In genomic region chr16:75266738-75267630, GRCh38 we compare ENCODE assay signal across 9 cellular contexts. TPM values are rescaled to one million over a fixed set of nuclear protein-coding genes. Genes with fewer than 3 reads are reported as not detected.
DNase-seq lines count a peak whose midpoint lies in the region; ATAC-seq and TF ChIP-seq lines count a peak whose summit lies in the region.
"Had no signal": no experiment of that assay in that cellular context is flagged by ENCODE, and none has a peak within 500 bp of the region (broad histone marks: within the 10 kb centered on the region; RNA-seq: fewer than 3 reads in every experiment).

No MANE protein-coding gene starts in this region.

- H3K27me3 Mint-ChIP-seq in Calu3 (ENCODE audit: unreplicated experiment) (no peaks in the 10 kb centered on the region), progenitor cell of endocrine pancreas (no peaks in the 10 kb centered on the region)

- H3K79me2 ChIP-seq in OCI-LY3 (ENCODE audit: low read length) (no peaks in the 10 kb centered on the region), fibroblast of lung (ENCODE audit: control insufficient read depth, insufficient read depth, low read length) (peaks cover 37% of the 10 kb centered on the region)

- H3K9ac ChIP-seq in OCI-LY3 (ENCODE audit: low read length) (no peak overlapping the region), fibroblast of lung (ENCODE audit: insufficient read depth, low read length) (no peak overlapping the region)

- TF ChIP-seq CTCF in Calu3 (IDR thresholded peaks at IDR 0.05; ENCODE audit: unreplicated experiment) (no peak), OCI-LY3 (IDR thresholded peaks at IDR 0.05; ENCODE audit: low read depth, low read length) (no peak), fibroblast of lung (conservative IDR thresholded peaks at IDR 0.05 in 1 of 2, IDR thresholded peaks at IDR 0.05 in 1 of 2; ENCODE audit: low read depth in 1 of 2, low read length in 2 of 2) (no peak), progenitor cell of endocrine pancreas (IDR thresholded peaks at IDR 0.05; ENCODE audit: unreplicated experiment) (no peak), GM20000 (IDR thresholded peaks at IDR 0.05; ENCODE audit: extremely low read depth, missing control alignments) (no peak), testis (IDR thresholded peaks at IDR 0.05) (no peak)

- H3K27ac Mint-ChIP-seq in Calu3 (ENCODE audit: unreplicated experiment) (peak overlapping the region; percentile 90), progenitor cell of endocrine pancreas (peak overlapping the region; percentile 95)

- H4K20me1 ChIP-seq in OCI-LY3 (ENCODE audit: insufficient read depth, low read length) (peaks cover 6% of the 10 kb centered on the region; the same call in 1 of the 2 replicates), fibroblast of lung (ENCODE audit: control insufficient read depth, extremely low read depth, insufficient read depth, low read length) (peaks cover 3% of the 10 kb centered on the region)

- H3K9me3 ChIP-seq in OCI-LY3 (ENCODE audit: insufficient read depth, low read length), result no peaks in the 10 kb centered on the region
- H3K9me3 ChIP-seq in fibroblast of lung (ENCODE audit: control insufficient read depth, insufficient read depth, low read depth, low read length), result no peaks in the 10 kb centered on the region
- no peaks in the 10 kb centered on the region for H3K9me3 ChIP-seq in testis

- H3K9me3 Mint-ChIP-seq in Calu3 (ENCODE audit: low read depth, unreplicated experiment), result no peaks in the 10 kb centered on the region
- no peaks in the 10 kb centered on the region for H3K9me3 Mint-ChIP-seq in progenitor cell of endocrine pancreas (ENCODE audit: low read depth)

- no peak for TF ChIP-seq POLR2A in testis (IDR thresholded peaks at IDR 0.05)

- H3K36me3 ChIP-seq in OCI-LY3 (replicated peaks; ENCODE audit: low read depth, low read length), result no peaks in the 10 kb centered on the region
- H3K36me3 ChIP-seq in fibroblast of lung (ENCODE audit: control insufficient read depth, insufficient read depth, low read length), result peaks cover 12% of the 10 kb centered on the region
- H3K36me3 ChIP-seq in testis (ENCODE audit: low read depth, missing control alignments), result no peaks in the 10 kb centered on the region

- WGBS in testis, 2 donors, result 65 to 90% methylated on average over 11 to 22 of the region's 27 CpGs

- H3K27ac ChIP-seq in OCI-LY3 (ENCODE audit: low read length), result no peak overlapping the region
- no peak overlapping the region for H3K27ac ChIP-seq in fibroblast of lung (ENCODE audit: insufficient read depth, low read length)
- H3K27ac ChIP-seq in testis, result no peak overlapping the region

- peak overlapping the region; percentile 89 for H3K4me3 Mint-ChIP-seq in Calu3 (ENCODE audit: low read depth, unreplicated experiment)
- H3K4me3 Mint-ChIP-seq in progenitor cell of endocrine pancreas (ENCODE audit: low read depth), result peak overlapping the region; percentile 76

- H3K4me3 ChIP-seq in OCI-LY3 (ENCODE audit: low read length), result peak overlapping the region; percentile 90
- peak overlapping the region in 1 of 4 experiments; percentile 99 for H3K4me3 ChIP-seq in fibroblast of lung (replicated peaks in 1 of 4; ENCODE audit: control extremely low read depth in 1 of 4, insufficient read depth in 1 of 4, low read depth in 3 of 4, low read length in 4 of 4)
- peak overlapping the region in 1 of 2 donors; percentile 97 for H3K4me3 ChIP-seq in testis

- no TSS peak for BruUV-seq in Calu3 (replicated peaks; lab: Mats Ljungman, UMichigan)

- DNase-seq in Calu3 (no peak), fibroblast of lung (ENCODE audit: low read depth in 2 of 2) (no peak), progenitor cell of endocrine pancreas (ENCODE audit: low spot score, unreplicated experiment) (no peak), RPMI8226 (no peak), GM20000 (ENCODE audit: low spot score) (no peak), testis (no peak)
- DNase-seq: stimulated activated CD4-positive, alpha-beta T cell treated with anti-CD3 and anti-CD28 coated beads, Interleukin-4, amount 100 ng/mL, for 4 hours had no signal

- H3K4me1 Mint-ChIP-seq in Calu3 (ENCODE audit: low read depth, unreplicated experiment) (peaks cover 44% of the 10 kb centered on the region), progenitor cell of endocrine pancreas (ENCODE audit: low read depth) (peaks cover 19% of the 10 kb centered on the region)

- H3K4me1 ChIP-seq in OCI-LY3 (ENCODE audit: low read length) (peaks cover 14% of the 10 kb centered on the region), fibroblast of lung (ENCODE audit: control insufficient read depth, extremely low read depth, insufficient read depth, low read length) (peaks cover 31% of the 10 kb centered on the region), testis (peaks cover 24% of the 10 kb centered on the region)

- ATAC-seq in HG02588 (IDR thresholded peaks at IDR 0.05; ENCODE audit: unreplicated experiment), result no peak

- peaks cover 15% of the 10 kb centered on the region for H3K27me3 ChIP-seq in OCI-LY3 (ENCODE audit: low read depth, low read length)
- H3K27me3 ChIP-seq in fibroblast of lung (ENCODE audit: control insufficient read depth, insufficient read depth, low read length), result no peaks in the 10 kb centered on the region
- no peaks in the 10 kb centered on the region for H3K27me3 ChIP-seq in testis

- H3K36me3 Mint-ChIP-seq in Calu3 (ENCODE audit: insufficient read depth, unreplicated experiment) (peaks cover 52% of the 10 kb centered on the region), progenitor cell of endocrine pancreas (ENCODE audit: insufficient read depth) (no peaks in the 10 kb centered on the region)

- H2AFZ ChIP-seq in OCI-LY3 (ENCODE audit: low read depth, low read length) (no peak overlapping the region), fibroblast of lung (ENCODE audit: low read length) (no peak overlapping the region)

- H3K4me2 ChIP-seq in OCI-LY3 (ENCODE audit: low read length) (peak overlapping the region; percentile 86), fibroblast of lung (ENCODE audit: extremely low read depth, insufficient read depth, low read length) (peak overlapping the region; percentile 80)

- intact Hi-C loops in Calu3 (cut with micrococcal nuclease; ENCODE audit: unreplicated experiment) (no loop called here), testis (cut with DNase I; ENCODE audit: low total_unique reads) (no loop called here)

- CTCF ChIA-PET in Calu3 (lab: Charles Lee), result interaction anchor here (0.6 to 1.2 kb wide), 3 partner anchors 39 to 305 kb away, joined by 3 to 4 read pairs (median 3); no protein-coding TSS in a partner anchor

RNA-seq across cellular contexts. Expression of gene BCAR1, which starts 15.6 kb away (rescaled TPM):
- 153 and 168 TPM in 2 replicates for total RNA-seq in Calu3 (2022)
- 26.5 and 36.8 TPM in 2 replicates for total RNA-seq in fibroblast of lung
- polyA plus RNA-seq in fibroblast of lung, result 32.8 and 66.5 TPM in 2 replicates
- polyA plus RNA-seq in fibroblast of lung (2012), result 68.9 and 146 TPM in 2 replicates
- 37.6 and 115 TPM in 2 replicates for polyA minus RNA-seq in fibroblast of lung (ENCODE audit: low replicate concordance)
- total RNA-seq in progenitor cell of endocrine pancreas, result 74.8 and 75.1 TPM in 2 replicates
- total RNA-seq in testis, result 100 to 1,000 TPM; 139 to 201 TPM
- 83.8 TPM for polyA plus RNA-seq in testis (ENCODE audit: insufficient read depth, low read depth, low replicate concordance)

RNA-seq across cellular contexts. Expression of gene CTRB1, which starts 48.2 kb away (rescaled TPM):
- total RNA-seq in Calu3 (2022) (not detected in 2 replicates), fibroblast of lung (not detected in 2 replicates), progenitor cell of endocrine pancreas (not detected in 2 replicates), testis (1 to 10 TPM in 1 of 2 donors, not detected in 1; 1.2 TPM)
- polyA plus RNA-seq in fibroblast of lung (not detected in 2 replicates), testis (ENCODE audit: insufficient read depth, low read depth, low replicate concordance) (not detected)
- polyA plus RNA-seq in fibroblast of lung (2012), result 0.40 TPM in 1 of 2 replicates, not detected in the other
- not detected in 2 replicates for polyA minus RNA-seq in fibroblast of lung (ENCODE audit: low replicate concordance)
